14 cellular contexts compared by ENCODE assay signal in the genomic region with DNA sequence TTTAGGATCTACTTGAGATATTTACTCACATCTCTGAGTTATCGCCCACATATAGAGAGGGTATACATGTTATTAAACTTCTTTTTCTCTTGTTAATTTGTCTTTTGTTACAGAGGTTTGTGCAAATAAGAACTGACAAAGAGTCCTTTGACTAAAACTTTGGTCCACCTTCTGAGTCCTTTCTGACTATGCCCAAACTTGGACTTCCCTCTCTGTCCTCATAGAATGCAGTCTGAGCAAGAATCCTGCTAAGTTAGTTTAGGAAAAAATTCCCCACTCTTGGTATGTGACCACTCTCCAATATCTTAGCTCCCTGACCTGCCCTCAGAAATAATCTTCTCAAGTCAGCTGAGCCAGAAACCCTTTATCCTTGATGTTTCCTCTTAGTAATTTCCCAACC.
DNase-seq lines count a peak whose midpoint lies in the region; ATAC-seq and TF ChIP-seq lines count a peak whose summit lies in the region.
"Had no signal": no experiment of that assay in that cellular context is flagged by ENCODE, and none has a peak within 500 bp of the region (broad histone marks: within the 10 kb centered on the region; RNA-seq: fewer than 3 reads in every experiment).

No MANE protein-coding gene starts in this region.

- no peak overlapping the region for H2BK15ac ChIP-seq in H9 (ENCODE audit: low read depth, low read length)

- no peak overlapping the region for H3K18ac ChIP-seq in H9 (ENCODE audit: insufficient read length, low read depth, low read length)

- H3K4me2 ChIP-seq in H9 (ENCODE audit: insufficient read depth, insufficient read length, low read length) = no peak overlapping the region
- H3K4me2 ChIP-seq: A549, BLaER1 had no signal

- no peak overlapping the region for H2BK12ac ChIP-seq in H9 (ENCODE audit: insufficient read length, low read depth, low read length)

- H3K4me1 Mint-ChIP-seq in H9 (peaks cover 12 to 19% of the 10 kb centered on the region in 2 experiments), progenitor cell of endocrine pancreas (ENCODE audit: low read depth) (peaks cover 2% of the 10 kb centered on the region)
- H3K4me1 Mint-ChIP-seq: CD8-positive, alpha-beta memory T cell had no signal

- no peak overlapping the region for H2BK5ac ChIP-seq in H9 (ENCODE audit: insufficient read length, low read length)

- DNase-seq in H9 = no peak
- peak; percentile 29 for DNase-seq in NCI-H748 (lab: John Stamatoyannopoulos, UW; ENCODE audit: unreplicated experiment)
- peak; percentile 34 for DNase-seq in foreskin melanocyte
- no peak for DNase-seq in progenitor cell of endocrine pancreas (ENCODE audit: low spot score, unreplicated experiment)
- no peak for DNase-seq in effector CD8-positive, alpha-beta T cell (lab: John Stamatoyannopoulos, UW)
- DNase-seq in AG08395 (ENCODE audit: low spot score) = no peak
- DNase-seq: AML-193; CD8-positive, alpha-beta memory T cell; DMS53; GF-D8 had no signal

- no peak overlapping the region for H3K9ac ChIP-seq in H9 (ENCODE audit: extremely low read depth, insufficient read length, low read length)
- H3K9ac ChIP-seq: BLaER1 had no signal

- H3K4me3 Mint-ChIP-seq in H9 = no peak overlapping the region; a peak in 1 of 5 replicates
- no peak overlapping the region for H3K4me3 Mint-ChIP-seq in progenitor cell of endocrine pancreas (ENCODE audit: low read depth)
- H3K4me3 Mint-ChIP-seq: CD8-positive, alpha-beta memory T cell had no signal

- no peaks in the 10 kb centered on the region for H3K79me1 ChIP-seq in H9 (ENCODE audit: insufficient read depth, low read depth, low read length, poor library complexity, severe bottlenecking)

- WGBS in H9 (ENCODE audit: extremely low coverage, insufficient read length, low lambda C conversion rate) = no CpG with 5 or more reads among the region's 1 CpG

- no peak overlapping the region for H2BK20ac ChIP-seq in H9 (ENCODE audit: low read depth, low read length, poor library complexity, severe bottlenecking)

- peak overlapping the region; percentile 50 to 86 (median 76); a peak in 6 of 7 replicates for H3K27ac Mint-ChIP-seq in H9
- peak overlapping the region; percentile 2 for H3K27ac Mint-ChIP-seq in progenitor cell of endocrine pancreas
- H3K27ac Mint-ChIP-seq: CD8-positive, alpha-beta memory T cell had no signal

- no peak overlapping the region for H3K4ac ChIP-seq in H9 (ENCODE audit: low read depth, low read length)

- H3K4me1 ChIP-seq in H9 (ENCODE audit: insufficient read depth, low read length) = no peaks in the 10 kb centered on the region; the same call in 1 of the 2 replicates
- H3K4me1 ChIP-seq: A549, BLaER1 had no signal

- TF ChIP-seq CTCF in H9 (conservative IDR thresholded peaks at IDR 0.05) (no peak), progenitor cell of endocrine pancreas (IDR thresholded peaks at IDR 0.05; ENCODE audit: unreplicated experiment) (no peak)

- no peak overlapping the region for H2AFZ ChIP-seq in H9 (ENCODE audit: low read length)

- no peaks in the 10 kb centered on the region for H3K9me3 ChIP-seq in H9 (ENCODE audit: control insufficient read depth, low read depth, low read length)
- H3K9me3 ChIP-seq: A549 had no signal

- H4K5ac ChIP-seq in H9 (ENCODE audit: insufficient read length, low read depth, low read length) = no peak overlapping the region

- H3K79me2 ChIP-seq in H9 (ENCODE audit: insufficient read depth, low read length) = no peaks in the 10 kb centered on the region

- no peak overlapping the region for H3K27ac ChIP-seq in H9 (ENCODE audit: insufficient read length, low read depth, low read length)
- H3K27ac ChIP-seq: A549, BLaER1 had no signal

- no peaks in the 10 kb centered on the region for H3K27me3 ChIP-seq in H9 (ENCODE audit: insufficient read depth, low read length)
- H3K27me3 ChIP-seq: BLaER1 had no signal

- no peak overlapping the region for H4K91ac ChIP-seq in H9 (ENCODE audit: insufficient read length, low read depth, low read length)

- no peak overlapping the region for H3K23ac ChIP-seq in H9 (ENCODE audit: insufficient read length, low read depth, low read length)

- no peak overlapping the region for H3K56ac ChIP-seq in H9 (ENCODE audit: insufficient read length, low read depth, low read length)

- no peak for ATAC-seq in GM21825 (IDR thresholded peaks at IDR 0.05; ENCODE audit: unreplicated experiment)
- ATAC-seq: A549, HepG2 had no signal

- H3K23me2 ChIP-seq in H9 (ENCODE audit: insufficient read length, low read depth, low read length, poor library complexity, severe bottlenecking) = no peaks in the 10 kb centered on the region

- H2BK120ac ChIP-seq in H9 (ENCODE audit: low read depth, low read length, poor library complexity, severe bottlenecking) = no peak overlapping the region

- H4K20me1 ChIP-seq in H9 (ENCODE audit: control insufficient read depth, insufficient read depth, insufficient read length) = no peaks in the 10 kb centered on the region
- H4K20me1 ChIP-seq: BLaER1 had no signal

- H3K27me3 Mint-ChIP-seq in H9 (ENCODE audit: low read depth) (peaks cover 3% of the 10 kb centered on the region), progenitor cell of endocrine pancreas (no peaks in the 10 kb centered on the region)
- H3K27me3 Mint-ChIP-seq: CD8-positive, alpha-beta memory T cell had no signal

- H3K14ac ChIP-seq in H9 (ENCODE audit: insufficient read depth, low read length) = no peak overlapping the region

- no peak overlapping the region for H2AK5ac ChIP-seq in H9 (ENCODE audit: insufficient read length, low read length)

- H3T11ph ChIP-seq in H9 (ENCODE audit: low read length) = no peak overlapping the region

- H3K36me3 Mint-ChIP-seq in H9 (ENCODE audit: insufficient read depth in 1 of 3, low read depth in 3 of 3) (peaks cover 0 to 6% (median 2%) of the 10 kb centered on the region in 3 experiments; a peak in 2 of 7 replicates), progenitor cell of endocrine pancreas (ENCODE audit: insufficient read depth) (no peaks in the 10 kb centered on the region)

- H3K9me3 Mint-ChIP-seq in H9 (peaks cover 4 to 5% of the 10 kb centered on the region in 2 experiments; a peak in 3 of 5 replicates), progenitor cell of endocrine pancreas (ENCODE audit: low read depth) (peaks cover 2% of the 10 kb centered on the region)

- no peak overlapping the region for H4K8ac ChIP-seq in H9 (replicated peaks; ENCODE audit: insufficient read length, low read depth, low read length)

Comparison
In these comparisons a context has a peak if more than half of its experiments do, and no peak if none do; other contexts are left out.
1. DNase-seq: peak in NCI-H748 (single experiment) and foreskin melanocyte (single experiment); none in H9 (single experiment), progenitor cell of endocrine pancreas (single experiment), effector CD8-positive, alpha-beta T cell (single experiment) and AG08395 (single experiment).